8 cellular contexts compared by ENCODE assay signal in the genomic region with DNA sequence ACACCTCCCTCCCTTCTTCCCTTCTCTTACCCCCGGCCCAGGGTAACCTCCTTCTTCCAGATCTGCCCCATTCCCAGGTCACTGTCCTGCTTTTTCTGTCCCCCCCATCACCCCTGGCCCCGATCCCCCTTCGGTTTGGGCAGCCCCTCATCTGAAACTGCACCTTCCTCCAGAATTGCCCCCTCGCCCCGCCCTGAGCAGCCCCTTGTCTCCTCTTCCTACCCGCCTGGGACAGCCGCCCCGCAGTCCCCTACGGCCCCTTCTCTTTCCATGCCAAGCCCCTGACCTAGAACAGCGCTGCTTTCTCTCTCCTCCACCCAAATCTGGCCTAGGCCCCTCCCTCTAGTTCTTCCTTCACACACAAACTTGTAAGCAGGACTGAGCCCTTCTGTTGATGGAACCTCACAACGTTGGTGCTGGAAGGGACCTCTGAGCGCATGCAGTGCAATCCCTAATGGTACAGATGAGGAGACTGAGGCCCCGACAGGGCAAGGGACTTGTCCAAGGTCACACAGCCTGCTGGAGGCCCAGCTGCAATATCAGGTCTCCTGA. TPM values are rescaled to one million over a fixed set of nuclear protein-coding genes. Genes with fewer than 3 reads are reported as not detected.
A peak's percentile ranks its signal among the peaks of the same experiment; 100 is the strongest.
DNase-seq lines count a peak whose midpoint lies in the region; ATAC-seq lines count a peak whose summit lies in the region.

No MANE protein-coding gene starts in this region.

- no peaks in the 10 kb centered on the region for H3K27me3 Mint-ChIP-seq in activated T-cell treated with anti-CD3 and anti-CD28 coated beads, Interleukin-2, amount 50 U/mL, for 4 hours (ENCODE audit: low read depth)

- no peaks in the 10 kb centered on the region for H3K9me3 Mint-ChIP-seq in activated T-cell treated with anti-CD3 and anti-CD28 coated beads, Interleukin-2, amount 50 U/mL, for 4 hours

- H3K4me1 Mint-ChIP-seq in activated T-cell treated with anti-CD3 and anti-CD28 coated beads, Interleukin-2, amount 50 U/mL, for 4 hours (ENCODE audit: low read depth): peaks cover 60% of the 10 kb centered on the region

- intact Hi-C loops in Right ventricle myocardium superior (cut with DNase I): loop anchor here (2.0 kb wide), 1 partner anchor 28 kb away; a partner anchor contains a TSS
- intact Hi-C loops in cardiac septum (cut with DNase I): no loop called here

- peaks cover 11% of the 10 kb centered on the region for H3K36me3 Mint-ChIP-seq in activated T-cell treated with anti-CD3 and anti-CD28 coated beads, Interleukin-2, amount 50 U/mL, for 4 hours (ENCODE audit: insufficient read depth)

- DNase-seq in Right ventricle myocardium superior (no peak), cardiac septum (ENCODE audit: low spot score) (no peak), germinal center (ENCODE audit: low spot score) (peak; percentile 22), retina (peak; percentile 20), NCI-H2196 (lab: John Stamatoyannopoulos, UW; ENCODE audit: unreplicated experiment) (no peak), NCI-H1105 treated with DMSO at 0.1 percent for 48 hours (lab: John Stamatoyannopoulos, UW) (no peak)
- no peak for DNase-seq in activated T-cell treated with anti-CD3 and anti-CD28 coated beads, Interleukin-2, amount 50 U/mL, for 4 hours
- DNase-seq in central memory CD4-positive, alpha-beta T cell: no peak

- peak overlapping the region; percentile 95 for H3K4me3 Mint-ChIP-seq in activated T-cell treated with anti-CD3 and anti-CD28 coated beads, Interleukin-2, amount 50 U/mL, for 4 hours

- ATAC-seq in Right ventricle myocardium superior (ENCODE audit: poor library complexity): peak; percentile 6
- no peak for ATAC-seq in activated T-cell treated with anti-CD3 and anti-CD28 coated beads, Interleukin-2, amount 50 U/mL, for 4 hours

RNA-seq across cellular contexts. Expression of a gene that starts 0.6 kb away (rescaled TPM):
- total RNA-seq in Right ventricle myocardium superior: 34.6 TPM
- total RNA-seq in cardiac septum: 25.3 TPM
- total RNA-seq in activated T-cell treated with anti-CD3 and anti-CD28 coated beads, Interleukin-2, amount 50 U/mL, for 4 hours: 10 to 100 TPM; 32.8 to 37.0 (median 32.9) TPM

RNA-seq across cellular contexts. Expression of a gene that starts 6.0 kb away (rescaled TPM):
- 27.1 TPM for total RNA-seq in Right ventricle myocardium superior
- 14.6 TPM for total RNA-seq in cardiac septum
- total RNA-seq in activated T-cell treated with anti-CD3 and anti-CD28 coated beads, Interleukin-2, amount 50 U/mL, for 4 hours: 10 to 100 TPM in 2 of 3 donors, 1 to 10 TPM in 1; 4.2 to 13.2 (median 10.9) TPM

RNA-seq across cellular contexts. Expression of a gene that starts 24.4 kb away (rescaled TPM):
- 2.3 TPM for total RNA-seq in Right ventricle myocardium superior
- total RNA-seq in cardiac septum: 0.30 TPM
- total RNA-seq in activated T-cell treated with anti-CD3 and anti-CD28 coated beads, Interleukin-2, amount 50 U/mL, for 4 hours: under 1 TPM; 0.20 to 0.71 (median 0.69) TPM

RNA-seq across cellular contexts. Expression of a gene that starts 28.7 kb away (rescaled TPM):
- total RNA-seq in Right ventricle myocardium superior (26.7 TPM), cardiac septum (33.8 TPM)
- 10 to 100 TPM; 95.7 to 98.6 (median 96.8) TPM for total RNA-seq in activated T-cell treated with anti-CD3 and anti-CD28 coated beads, Interleukin-2, amount 50 U/mL, for 4 hours

RNA-seq across cellular contexts. Expression of a gene that starts 29.0 kb away (rescaled TPM):
- total RNA-seq in Right ventricle myocardium superior (147 TPM), cardiac septum (74.9 TPM)
- total RNA-seq in activated T-cell treated with anti-CD3 and anti-CD28 coated beads, Interleukin-2, amount 50 U/mL, for 4 hours: 10 to 100 TPM; 51.9 to 55.8 (median 52.2) TPM

Comparison
In these comparisons a context has a peak if more than half of its experiments do, and no peak if none do; other contexts are left out.
1. DNase-seq: peak in germinal center (single experiment) and retina (single experiment); none in Right ventricle myocardium superior (single experiment), cardiac septum (single experiment), activated T-cell treated with anti-CD3 and anti-CD28 coated beads, Interleukin-2, amount 50 U/mL, for 4 hours (single experiment), central memory CD4-positive, alpha-beta T cell (single experiment), NCI-H2196 (single experiment) and NCI-H1105 treated with DMSO at 0.1 percent for 48 hours (single experiment).